8 cellular contexts compared by ENCODE assay signal in the genomic region with DNA sequence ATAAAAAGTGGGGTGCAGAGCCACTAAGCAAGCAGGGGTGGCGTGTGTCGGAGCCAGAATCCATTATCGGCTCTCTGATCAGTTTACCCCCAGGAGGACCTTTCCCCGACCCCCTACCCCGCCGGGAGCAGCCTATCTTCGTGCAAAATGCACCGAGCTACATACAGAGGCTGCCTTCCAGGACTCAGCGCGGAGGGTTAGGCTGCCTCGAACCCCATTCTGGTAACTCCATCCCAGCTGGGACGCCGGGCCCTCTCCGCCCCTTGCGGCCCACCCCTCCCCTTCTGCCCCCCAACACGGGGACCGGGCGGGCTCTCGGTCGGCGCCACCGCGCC. TPM values are rescaled to one million over a fixed set of nuclear protein-coding genes. Genes with fewer than 3 reads are reported as not detected.
DNase-seq lines count a peak whose midpoint lies in the region; ATAC-seq and TF ChIP-seq lines count a peak whose summit lies in the region.

No MANE protein-coding gene starts in this region.

- H3K9ac ChIP-seq in H9 (ENCODE audit: extremely low read depth, insufficient read length, low read length) (peak overlapping the region; percentile 7), skeletal muscle tissue (ENCODE audit: low read depth in 1 of 3, low read length in 3 of 3) (peak overlapping the region; percentile 65 to 81 (median 67))

- no peak overlapping the region for H4K91ac ChIP-seq in H9 (ENCODE audit: insufficient read length, low read depth, low read length)

- H3K27me3 ChIP-seq in H9 (ENCODE audit: insufficient read depth, low read length), result no peaks in the 10 kb centered on the region; the same call in 1 of the 2 replicates
- no peaks in the 10 kb centered on the region for H3K27me3 ChIP-seq in right cardiac atrium (ENCODE audit: control insufficient read depth, insufficient read depth)
- peaks cover 2 to 21% (median 10%) of the 10 kb centered on the region in 3 donors for H3K27me3 ChIP-seq in skeletal muscle tissue (ENCODE audit: control insufficient read depth in 3 of 3, insufficient read depth in 3 of 3, low read length in 3 of 3)

- no peaks in the 10 kb centered on the region for H3K79me1 ChIP-seq in H9 (ENCODE audit: insufficient read depth, low read depth, low read length, poor library complexity, severe bottlenecking)

- H3K79me2 ChIP-seq in H9 (ENCODE audit: insufficient read depth, low read length), result no peaks in the 10 kb centered on the region

- no peak overlapping the region for H3K23ac ChIP-seq in H9 (ENCODE audit: insufficient read length, low read depth, low read length)

- ATAC-seq in WTC11 (peak; percentile 15), right cardiac atrium (no peak), GM19455 (IDR thresholded peaks at IDR 0.05; ENCODE audit: unreplicated experiment) (no peak)

- no CpG with 5 or more reads among the region's 23 CpGs for WGBS in H9 (ENCODE audit: extremely low coverage, insufficient read length, low lambda C conversion rate)
- WGBS in right cardiac atrium, result 4% methylated on average over 23 of the region's 23 CpGs

- H3K18ac ChIP-seq in H9 (ENCODE audit: insufficient read length, low read depth, low read length), result no peak overlapping the region

- no peak overlapping the region for H2AFZ ChIP-seq in H9 (ENCODE audit: low read length)

- peaks cover 22 to 25% of the 10 kb centered on the region in 2 experiments for H3K4me1 Mint-ChIP-seq in H9
- H3K4me1 Mint-ChIP-seq in WTC11, result peaks cover 22% of the 10 kb centered on the region

- H3K27ac Mint-ChIP-seq in H9 (no peak overlapping the region), WTC11 (no peak overlapping the region)

- H3K4ac ChIP-seq in H9 (ENCODE audit: low read depth, low read length), result no peak overlapping the region

- no peaks in the 10 kb centered on the region for H3K9me3 Mint-ChIP-seq in H9
- H3K9me3 Mint-ChIP-seq in WTC11, result no peaks in the 10 kb centered on the region

- H3K4me3 Mint-ChIP-seq in H9 (peak overlapping the region; percentile 65 to 93), WTC11 (peak overlapping the region; percentile 82)

- POLR2A ChIA-PET in WTC11 (lab: Charles Lee), result interaction anchor here (0.6 to 3.1 kb wide), 5 partner anchors 13 to 113 kb away, joined by 3 to 25 read pairs (median 3); a partner anchor contains a TSS

- no peak for DNase-seq in H9
- peak; percentile 54 for DNase-seq in WTC11 (ENCODE audit: low spot score)
- DNase-seq in right cardiac atrium, result no peak
- DNase-seq in stimulated activated naive CD4-positive, alpha-beta T cell (lab: John Stamatoyannopoulos, UW), result no peak
- DNase-seq in medulla oblongata (ENCODE audit: extremely low spot score), result no peak
- no peak for DNase-seq in activated CD4-positive, alpha-beta T cell treated with anti-CD3 and anti-CD28 coated beads for 4 hours

- no peak overlapping the region for H2BK12ac ChIP-seq in H9 (ENCODE audit: insufficient read length, low read depth, low read length)

- H2BK120ac ChIP-seq in H9 (ENCODE audit: low read depth, low read length, poor library complexity, severe bottlenecking), result no peak overlapping the region

- H2BK5ac ChIP-seq in H9 (ENCODE audit: insufficient read length, low read length), result no peak overlapping the region

- H3K36me3 ChIP-seq in skeletal muscle tissue (ENCODE audit: control insufficient read depth in 3 of 3, insufficient read depth in 3 of 3, low read length in 3 of 3), result no peaks in the 10 kb centered on the region

- no peak overlapping the region for H3K56ac ChIP-seq in H9 (ENCODE audit: insufficient read length, low read depth, low read length)

- peaks cover 57% of the 10 kb centered on the region for H3K27me3 Mint-ChIP-seq in H9 (ENCODE audit: low read depth)
- peaks cover 48% of the 10 kb centered on the region for H3K27me3 Mint-ChIP-seq in WTC11 (ENCODE audit: low read depth)

- intact Hi-C loops in right cardiac atrium (cut with DNase I), result loop anchor here in 3 of 4 donors (5.0 kb wide), 3 partner anchors 86 to 151 kb away; a partner anchor contains a TSS

- H3K27ac ChIP-seq in H9 (ENCODE audit: insufficient read length, low read depth, low read length), result no peak overlapping the region
- no peak overlapping the region for H3K27ac ChIP-seq in right cardiac atrium (ENCODE audit: low read length)
- H3K27ac ChIP-seq in skeletal muscle tissue (ENCODE audit: low read depth, low read length), result no peak overlapping the region

- H3K36me3 Mint-ChIP-seq in H9 (ENCODE audit: insufficient read depth in 1 of 3, low read depth in 3 of 3) (peaks cover 0 to 4% (median 2%) of the 10 kb centered on the region in 3 experiments; a peak in 3 of 7 replicates), WTC11 (no peaks in the 10 kb centered on the region)

- no peak overlapping the region for H2BK20ac ChIP-seq in H9 (ENCODE audit: low read depth, low read length, poor library complexity, severe bottlenecking)

- H2AK5ac ChIP-seq in H9 (ENCODE audit: insufficient read length, low read length), result no peak overlapping the region

- H3K4me1 ChIP-seq in H9 (ENCODE audit: insufficient read depth, low read length) (peaks cover under 1% of the 10 kb centered on the region; the same call in 1 of the 2 replicates), right cardiac atrium (ENCODE audit: control insufficient read depth, insufficient read depth, low read length) (no peaks in the 10 kb centered on the region), skeletal muscle tissue (ENCODE audit: control insufficient read depth in 3 of 3, insufficient read depth in 3 of 3, low read length in 3 of 3) (peaks cover 4 to 13% (median 10%) of the 10 kb centered on the region in 3 donors)

- CTCF ChIA-PET in WTC11 (lab: Charles Lee), result interaction anchor here (0.6 to 5.5 kb wide), 6 partner anchors 12 to 1093 kb away, joined by 3 to 85 read pairs (median 6); a partner anchor contains a TSS

- H4K20me1 ChIP-seq in H9 (ENCODE audit: control insufficient read depth, insufficient read depth, insufficient read length), result no peaks in the 10 kb centered on the region

- H3T11ph ChIP-seq in H9 (ENCODE audit: low read length), result no peak overlapping the region

- H3K23me2 ChIP-seq in H9 (ENCODE audit: insufficient read length, low read depth, low read length, poor library complexity, severe bottlenecking), result peaks cover 18% of the 10 kb centered on the region

- H3K9me3 ChIP-seq in H9 (ENCODE audit: control insufficient read depth, low read depth, low read length) (no peaks in the 10 kb centered on the region), right cardiac atrium (ENCODE audit: control insufficient read depth, low read length) (no peaks in the 10 kb centered on the region), skeletal muscle tissue (ENCODE audit: control insufficient read depth in 3 of 3, low read length in 3 of 3) (no peaks in the 10 kb centered on the region)

- H4K8ac ChIP-seq in H9 (replicated peaks; ENCODE audit: insufficient read length, low read depth, low read length), result no peak overlapping the region

- H3K4me2 ChIP-seq in H9 (ENCODE audit: insufficient read depth, insufficient read length, low read length), result peak overlapping the region; percentile 51

- 0 out of 2 replicates have a peak overlapping the region, but pooled peaks have one; percentile 90 for H3K14ac ChIP-seq in H9 (ENCODE audit: insufficient read depth, low read length)

- H4K5ac ChIP-seq in H9 (ENCODE audit: insufficient read length, low read depth, low read length), result no peak overlapping the region

- no peak overlapping the region for H2BK15ac ChIP-seq in H9 (ENCODE audit: low read depth, low read length)

- H3K4me3 ChIP-seq in right cardiac atrium (ENCODE audit: low read length) (peak overlapping the region; percentile 58), skeletal muscle tissue (ENCODE audit: low read length in 3 of 3) (peak overlapping the region; percentile 72 to 84 (median 81))

- no peak for TF ChIP-seq CTCF in H9 (conservative IDR thresholded peaks at IDR 0.05)
- TF ChIP-seq CTCF in WTC11 (IDR thresholded peaks at IDR 0.05), result no peak

TF ChIP-seq in WTC11, 78 proteins besides CTCF, POLR2A, EP300 and RAD21:
- TF ChIP-seq, protein P1, sequence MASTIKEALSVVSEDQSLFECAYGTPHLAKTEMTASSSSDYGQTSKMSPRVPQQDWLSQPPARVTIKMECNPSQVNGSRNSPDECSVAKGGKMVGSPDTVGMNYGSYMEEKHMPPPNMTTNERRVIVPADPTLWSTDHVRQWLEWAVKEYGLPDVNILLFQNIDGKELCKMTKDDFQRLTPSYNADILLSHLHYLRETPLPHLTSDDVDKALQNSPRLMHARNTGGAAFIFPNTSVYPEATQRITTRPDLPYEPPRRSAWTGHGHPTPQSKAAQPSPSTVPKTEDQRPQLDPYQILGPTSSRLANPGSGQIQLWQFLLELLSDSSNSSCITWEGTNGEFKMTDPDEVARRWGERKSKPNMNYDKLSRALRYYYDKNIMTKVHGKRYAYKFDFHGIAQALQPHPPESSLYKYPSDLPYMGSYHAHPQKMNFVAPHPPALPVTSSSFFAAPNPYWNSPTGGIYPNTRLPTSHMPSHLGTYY (CRISPR knock-in tag; IDR thresholded peaks at IDR 0.05), result no peak
- TF ChIP-seq SP1 (CRISPR knock-in tag; conservative IDR thresholded peaks at IDR 0.05), result 0 out of 2 replicates have a peak, but pooled peaks have one; percentile 42
- TF ChIP-seq, protein P2, sequence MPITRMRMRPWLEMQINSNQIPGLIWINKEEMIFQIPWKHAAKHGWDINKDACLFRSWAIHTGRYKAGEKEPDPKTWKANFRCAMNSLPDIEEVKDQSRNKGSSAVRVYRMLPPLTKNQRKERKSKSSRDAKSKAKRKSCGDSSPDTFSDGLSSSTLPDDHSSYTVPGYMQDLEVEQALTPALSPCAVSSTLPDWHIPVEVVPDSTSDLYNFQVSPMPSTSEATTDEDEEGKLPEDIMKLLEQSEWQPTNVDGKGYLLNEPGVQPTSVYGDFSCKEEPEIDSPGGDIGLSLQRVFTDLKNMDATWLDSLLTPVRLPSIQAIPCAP (CRISPR knock-in tag; IDR thresholded peaks at IDR 0.05), result no peak
- TF ChIP-seq RORB (CRISPR knock-in tag; IDR thresholded peaks at IDR 0.05), result no peak

RNA-seq across cellular contexts. Expression of a gene that starts 12.2 kb away (rescaled TPM):
- total RNA-seq in H9 (2021) (18.3 and 20.0 TPM in 2 replicates), WTC11 (2021) (28.0 to 29.6 TPM (median 29.4 TPM) in 3 replicates), right cardiac atrium (1 to 10 TPM; 1.6 to 2.5 (median 2.2) TPM), skeletal muscle tissue (under 0.01 TPM)
- polyA plus RNA-seq in right cardiac atrium, result 1.4 TPM
